ENCODE assay signal across 15 cellular contexts in the genomic region with DNA sequence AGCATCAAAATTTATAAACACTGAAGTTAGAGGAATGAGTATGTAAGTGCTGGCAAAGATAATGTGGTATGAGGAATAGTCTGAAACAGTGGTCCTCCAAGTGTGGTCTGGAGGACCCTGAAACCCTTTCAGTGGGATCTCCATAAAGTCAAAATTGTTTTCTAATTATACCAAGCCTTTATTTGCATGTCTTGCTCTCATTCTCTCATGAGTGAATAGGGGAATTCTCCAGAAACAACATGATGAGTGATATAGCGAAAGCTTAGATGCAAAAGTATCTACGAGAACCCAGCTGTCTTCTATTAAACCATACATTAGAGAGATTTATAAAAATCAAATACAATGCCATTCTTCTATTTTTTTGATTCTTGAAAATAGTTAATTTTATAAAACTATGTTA.
DNase-seq lines count a peak whose midpoint lies in the region; ATAC-seq and TF ChIP-seq lines count a peak whose summit lies in the region.
"Had no signal": no experiment of that assay in that cellular context is flagged by ENCODE, and none has a peak within 500 bp of the region (broad histone marks: within the 10 kb centered on the region; RNA-seq: fewer than 3 reads in every experiment).

No MANE protein-coding gene starts in this region.

- ATAC-seq in GM19351 (IDR thresholded peaks at IDR 0.05; ENCODE audit: unreplicated experiment) (peak; percentile 61), HG02610 (IDR thresholded peaks at IDR 0.05; ENCODE audit: unreplicated experiment) (peak; percentile 72), HG03175 (IDR thresholded peaks at IDR 0.05; ENCODE audit: unreplicated experiment) (peak; percentile 27)
- ATAC-seq: lower lobe of right lung had no signal

- H3K27me3 ChIP-seq in breast epithelium: peaks cover 0 to 3% of the 10 kb centered on the region in 2 donors
- H3K27me3 ChIP-seq: tibial nerve had no signal

- TF ChIP-seq CTCF in GM12865 (IDR thresholded peaks at IDR 0.05; ENCODE audit: insufficient read depth, low read depth, low read length, missing control alignments): no peak
- TF ChIP-seq CTCF in breast epithelium (IDR thresholded peaks at IDR 0.05): no peak

- intact Hi-C loops in breast epithelium (cut with DNase I; ENCODE audit: low total_unique reads): no loop called here

- H3K36me3 ChIP-seq in breast epithelium: no peaks in the 10 kb centered on the region
- H3K36me3 ChIP-seq: lower lobe of right lung, MG63, tibial nerve had no signal

- H3K9me3 ChIP-seq in breast epithelium: no peaks in the 10 kb centered on the region
- H3K9me3 ChIP-seq: lower lobe of right lung, MG63, tibial nerve had no signal

- DNase-seq in GM12865 (ENCODE audit: low read depth): peak; percentile 63
- DNase-seq in NCI-H2029 treated with DMSO at 0.1 percent for 48 hours (lab: John Stamatoyannopoulos, UW): no peak
- DNase-seq in AML-193 (lab: John Stamatoyannopoulos, UW): no peak
- DNase-seq in breast epithelium (ENCODE audit: low spot score in 2 of 2): no peak
- DNase-seq in GF-D8 (lab: John Stamatoyannopoulos, UW): no peak
- DNase-seq: activated CD4-positive, alpha-beta T cell treated with anti-CD3 and anti-CD28 coated beads, Interleukin-2, amount 50 U/mL, for 48 hours; activated gamma-delta T cell treated with Interleukin-2 at 50 U/mL for 16 hours; lower lobe of right lung; MG63; NCI-H524; T1000 had no signal

- no peak for TF ChIP-seq POLR2A in breast epithelium (IDR thresholded peaks at IDR 0.05)

- no peak overlapping the region for H3K27ac ChIP-seq in breast epithelium
- H3K27ac ChIP-seq: lower lobe of right lung, tibial nerve had no signal

- no peaks in the 10 kb centered on the region for H3K4me1 ChIP-seq in breast epithelium
- H3K4me1 ChIP-seq: lower lobe of right lung had no signal

- H3K4me3 ChIP-seq in GM12865 (ENCODE audit: low read depth, low read length) (no peak overlapping the region), breast epithelium (no peak overlapping the region)
- H3K4me3 ChIP-seq: lower lobe of right lung, MG63, tibial nerve had no signal
